In the genomic region with DNA sequence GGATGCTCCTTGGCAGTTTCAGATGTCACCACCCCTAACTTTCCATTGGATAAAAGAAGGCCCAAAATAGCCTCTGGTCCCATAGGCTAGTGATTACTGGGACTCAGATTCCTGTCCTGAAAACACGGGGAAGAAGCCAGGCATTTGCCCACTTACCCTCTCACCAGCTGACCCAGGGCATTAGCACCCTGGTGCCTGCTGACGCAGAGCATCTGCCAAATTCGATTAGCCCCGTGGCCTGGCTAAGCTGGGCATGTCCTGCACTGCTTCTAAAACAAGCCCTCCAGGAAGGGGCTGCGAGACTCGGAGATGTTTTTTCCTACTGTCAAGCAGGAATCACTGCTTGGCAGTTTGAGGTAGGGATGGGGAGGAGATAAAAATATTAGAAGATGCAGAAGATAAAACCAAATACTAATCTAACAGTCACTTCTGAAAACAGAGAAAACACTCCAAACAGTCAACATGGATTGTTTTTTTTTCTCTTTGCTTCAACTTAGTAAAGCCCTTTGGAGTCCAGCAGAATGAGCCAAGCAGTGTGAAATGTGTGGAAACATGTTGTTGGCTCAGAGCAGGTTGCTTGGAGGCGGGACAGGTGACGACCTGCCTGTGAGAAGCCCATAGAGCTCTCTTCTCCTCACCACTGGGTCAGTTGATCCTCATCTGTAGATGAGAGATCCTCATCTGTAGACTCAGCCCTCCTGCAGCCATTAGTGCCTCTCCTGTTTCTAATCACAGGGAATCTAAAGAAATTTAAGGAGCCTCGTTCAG, we compare ENCODE assay signal across 1 cellular context.
TF ChIP-seq lines count a peak whose summit lies in the region.

No MANE protein-coding gene starts in this region.

TF ChIP-seq in SK-N-SH treated with all-trans-retinoic acid at 6 μM for 48 hours, 23 proteins besides CTCF, POLR2A, EP300 and RAD21:
- TF ChIP-seq, protein P1, sequence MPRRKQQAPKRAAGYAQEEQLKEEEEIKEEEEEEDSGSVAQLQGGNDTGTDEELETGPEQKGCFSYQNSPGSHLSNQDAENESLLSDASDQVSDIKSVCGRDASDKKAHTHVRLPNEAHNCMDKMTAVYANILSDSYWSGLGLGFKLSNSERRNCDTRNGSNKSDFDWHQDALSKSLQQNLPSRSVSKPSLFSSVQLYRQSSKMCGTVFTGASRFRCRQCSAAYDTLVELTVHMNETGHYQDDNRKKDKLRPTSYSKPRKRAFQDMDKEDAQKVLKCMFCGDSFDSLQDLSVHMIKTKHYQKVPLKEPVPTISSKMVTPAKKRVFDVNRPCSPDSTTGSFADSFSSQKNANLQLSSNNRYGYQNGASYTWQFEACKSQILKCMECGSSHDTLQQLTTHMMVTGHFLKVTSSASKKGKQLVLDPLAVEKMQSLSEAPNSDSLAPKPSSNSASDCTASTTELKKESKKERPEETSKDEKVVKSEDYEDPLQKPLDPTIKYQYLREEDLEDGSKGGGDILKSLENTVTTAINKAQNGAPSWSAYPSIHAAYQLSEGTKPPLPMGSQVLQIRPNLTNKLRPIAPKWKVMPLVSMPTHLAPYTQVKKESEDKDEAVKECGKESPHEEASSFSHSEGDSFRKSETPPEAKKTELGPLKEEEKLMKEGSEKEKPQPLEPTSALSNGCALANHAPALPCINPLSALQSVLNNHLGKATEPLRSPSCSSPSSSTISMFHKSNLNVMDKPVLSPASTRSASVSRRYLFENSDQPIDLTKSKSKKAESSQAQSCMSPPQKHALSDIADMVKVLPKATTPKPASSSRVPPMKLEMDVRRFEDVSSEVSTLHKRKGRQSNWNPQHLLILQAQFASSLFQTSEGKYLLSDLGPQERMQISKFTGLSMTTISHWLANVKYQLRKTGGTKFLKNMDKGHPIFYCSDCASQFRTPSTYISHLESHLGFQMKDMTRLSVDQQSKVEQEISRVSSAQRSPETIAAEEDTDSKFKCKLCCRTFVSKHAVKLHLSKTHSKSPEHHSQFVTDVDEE (CRISPR knock-in tag; IDR thresholded peaks at IDR 0.05): peak; percentile 76
- TF ChIP-seq ZNF70 (CRISPR knock-in tag; IDR thresholded peaks at IDR 0.05): no peak
- TF ChIP-seq TCF4 (CRISPR knock-in tag; IDR thresholded peaks at IDR 0.05; ENCODE audit: borderline replicate concordance): peak; percentile 70; the same call in 1 of the 2 replicates
